38 cellular contexts compared by ENCODE assay signal in genomic region chr22:29464581-29464980, GRCh38. TPM values are rescaled to one million over a fixed set of nuclear protein-coding genes. Genes with fewer than 3 reads are reported as not detected.
"Had no signal": no experiment of that assay in that cellular context is flagged by ENCODE, and none has a peak within 500 bp of the region (broad histone marks: within the 10 kb centered on the region; RNA-seq: fewer than 3 reads in every experiment).

No MANE protein-coding gene starts in this region.

- DNase-seq: activated effector memory CD4-positive, alpha-beta T cell treated with anti-CD3 and anti-CD28 coated beads, Interleukin-2, amount 50 U/mL, for 16 hours; activated effector memory CD4-positive, alpha-beta T cell treated with Interleukin-2 at 50 U/mL for 16 hours; activated gamma-delta T cell; activated gamma-delta T cell treated with Interleukin-2 at 50 U/mL for 16 hours; activated naive CD4-positive, alpha-beta T cell; activated naive CD4-positive, alpha-beta T cell treated with anti-CD3 and anti-CD28 coated beads for 36 hours; activated naive CD4-positive, alpha-beta T cell treated with anti-CD3 and anti-CD28 coated beads, Interleukin-2, amount 10 ng/mL, durations not matched to agents 7 days and 5 days; activated naive CD4-positive, alpha-beta T cell treated with Interleukin-2 at 50 U/mL for 16 hours; activated naive CD8-positive, alpha-beta T cell treated with anti-CD3 and anti-CD28 coated beads for 36 hours; activated naive CD8-positive, alpha-beta T cell treated with anti-CD3 and anti-CD28 coated beads, Interleukin-2, amount 10 ng/mL, durations not matched to agents 7 days and 5 days; activated naive CD8-positive, alpha-beta T cell treated with anti-CD3 and anti-CD28 coated beads, Interleukin-2, amount 50 U/mL, for 24 hours; activated T-cell treated with anti-CD3 and anti-CD28 coated beads, Interleukin-2, amount 50 U/mL, for 1 hour; activated T-cell treated with anti-CD3 and anti-CD28 coated beads, Interleukin-2, amount 50 U/mL, for 24 hours; activated T-cell treated with anti-CD3 and anti-CD28 coated beads, Interleukin-2, amount 50 U/mL, for 4 hours; activated T-cell treated with anti-CD3 and anti-CD28 coated beads, Interleukin-2, amount 50 U/mL, for 48 hours; activated T-cell treated with anti-CD3 and anti-CD28 coated beads, Interleukin-2, amount 50 U/mL, for 72 hours; adrenal gland; amniotic stem cell; amygdala; anterior cingulate cortex; aorta; body of pancreas; brain microvascular endothelial cell; caudate nucleus; central memory CD4-positive, alpha-beta T cell; cerebellar nuclear complex had no signal

- H3K4me3 ChIP-seq: adrenal gland, ascending aorta, body of pancreas, breast epithelium, cardiac muscle cell had no signal

- H3K4me1 ChIP-seq: adrenal gland, ascending aorta, body of pancreas, breast epithelium had no signal

- ATAC-seq: activated naive CD4-positive, alpha-beta T cell treated with anti-CD3 and anti-CD28 coated beads, Interleukin-2, amount 50 U/mL, for 72 hours; activated naive CD8-positive, alpha-beta T cell treated with anti-CD3 and anti-CD28 coated beads, Interleukin-2, amount 50 U/mL, for 24 hours; activated T-cell treated with anti-CD3 and anti-CD28 coated beads, Interleukin-2, amount 50 U/mL, for 4 hours; activated T-cell treated with anti-CD3 and anti-CD28 coated beads, Interleukin-2, amount 50 U/mL, for 72 hours; activated T-helper 17 cell treated with anti-CD3 and anti-CD28 coated beads, Interleukin-2, amount 50 U/mL, for 72 hours; body of pancreas had no signal

- H3K27ac ChIP-seq: adrenal gland, ascending aorta, body of pancreas, brain microvascular endothelial cell, breast epithelium, cardiac muscle cell had no signal

- H3K36me3 ChIP-seq: adrenal gland, ascending aorta, brain microvascular endothelial cell, breast epithelium, cardiac muscle cell had no signal

- H3K27me3 ChIP-seq: adrenal gland, ascending aorta, body of pancreas, breast epithelium had no signal

- H3K9me3 ChIP-seq: adrenal gland, ascending aorta, body of pancreas, breast epithelium had no signal

- FAIRE-seq: astrocyte, bronchial epithelial cell had no signal

RNA-seq across cellular contexts. Expression of gene RFPL1, which starts 26.2 kb away (rescaled TPM):
- total RNA-seq: activated naive CD4-positive, alpha-beta T cell treated with anti-CD3 and anti-CD28 coated beads for 36 hours; activated naive CD4-positive, alpha-beta T cell treated with anti-CD3 and anti-CD28 coated beads, Interleukin-2, amount 50 U/mL, for 72 hours; activated naive CD8-positive, alpha-beta T cell treated with anti-CD3 and anti-CD28 coated beads for 36 hours; activated naive CD8-positive, alpha-beta T cell treated with anti-CD3 and anti-CD28 coated beads, Interleukin-2, amount 10 ng/mL, durations not matched to agents 7 days and 5 days; activated T-cell treated with anti-CD3 and anti-CD28 coated beads, Interleukin-2, amount 50 U/mL, for 4 hours; activated T-cell treated with anti-CD3 and anti-CD28 coated beads, Interleukin-2, amount 50 U/mL, for 72 hours; activated T-helper 1 cell treated with anti-CD3 and anti-CD28 coated beads, Interleukin-12 subunit alpha, Interleukin-12 subunit beta, Interleukin-2, Interleukin-4 antibody, amounts not matched to agents 30 ng/mL and 10 ng/mL and 1 ng/mL, durations not matched to agents 14 hours and 24 hours and 36 hours; activated T-helper 17 cell treated with anti-CD3 and anti-CD28 coated beads, Interleukin-2, amount 50 U/mL, for 72 hours; activated T-helper 2 cell treated with anti-CD3 and anti-CD28 coated beads, Interferon-gamma antibody, Interleukin-2, Interleukin-4, amounts not matched to agents 10 μg/mL and 5 μg/mL and 100 μg/mL, durations not matched to agents 14 hours and 24 hours and 36 hours; adrenal gland; aorta; ascending aorta; astrocyte; body of pancreas; breast epithelium; bronchial epithelial cell; cardiac muscle cell; cardiac septum; cerebellum; chondrocyte had no signal
- polyA plus RNA-seq: adrenal gland, aorta, cardiac muscle cell had no signal
